In the genomic region with DNA sequence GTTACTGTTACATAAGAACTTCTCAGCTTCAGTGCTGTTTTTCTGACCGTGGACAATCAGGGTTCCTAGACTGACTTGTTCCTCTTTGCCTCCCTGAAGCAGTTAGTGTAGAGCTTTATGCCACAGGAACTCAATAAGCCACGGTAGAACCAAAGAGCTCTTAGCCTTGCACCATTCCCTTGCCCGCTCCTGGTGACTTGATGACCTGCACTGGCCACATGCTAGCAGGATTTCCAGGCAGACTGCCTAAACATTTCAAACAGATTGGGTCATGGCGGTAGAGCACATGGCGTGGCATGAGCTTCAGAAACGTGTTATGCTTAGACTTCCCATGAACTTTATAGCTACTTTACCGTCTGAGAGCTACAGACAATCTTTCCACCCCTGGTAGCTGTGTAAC, we compare ENCODE assay signal across 15 cellular contexts. TPM values are rescaled to one million over a fixed set of nuclear protein-coding genes. Genes with fewer than 3 reads are reported as not detected.
DNase-seq lines count a peak whose midpoint lies in the region; ATAC-seq and TF ChIP-seq lines count a peak whose summit lies in the region.
"Had no signal": no experiment of that assay in that cellular context is flagged by ENCODE, and none has a peak within 500 bp of the region (broad histone marks: within the 10 kb centered on the region; RNA-seq: fewer than 3 reads in every experiment).

No MANE protein-coding gene starts in this region.

- peak overlapping the region; percentile 85 for H3K27ac Mint-ChIP-seq in CD8-positive, alpha-beta T cell
- H3K27ac Mint-ChIP-seq in HFFc6, result peak overlapping the region; percentile 95
- peak overlapping the region; percentile 86 for H3K27ac Mint-ChIP-seq in activated CD4-positive, alpha-beta memory T cell treated with anti-CD3 and anti-CD28 coated beads, Interleukin-2, amount 10 ng/mL, durations not matched to agents 7 days and 5 days

- no peaks in the 10 kb centered on the region for H3K36me3 Mint-ChIP-seq in CD8-positive, alpha-beta T cell
- peaks cover 13% of the 10 kb centered on the region for H3K36me3 Mint-ChIP-seq in HFFc6 (ENCODE audit: low read depth)
- H3K36me3 Mint-ChIP-seq in activated CD4-positive, alpha-beta memory T cell treated with anti-CD3 and anti-CD28 coated beads, Interleukin-2, amount 10 ng/mL, durations not matched to agents 7 days and 5 days (ENCODE audit: low read depth), result peaks cover 4% of the 10 kb centered on the region

- H3K27me3 ChIP-seq in CD8-positive, alpha-beta T cell (ENCODE audit: insufficient read depth, low read length), result no peaks in the 10 kb centered on the region
- no peaks in the 10 kb centered on the region for H3K27me3 ChIP-seq in MG63
- H3K27me3 ChIP-seq: esophagus squamous epithelium had no signal

- H3K4me1 ChIP-seq in CD8-positive, alpha-beta T cell (ENCODE audit: insufficient read depth, low read length), result peaks cover 51% of the 10 kb centered on the region
- H3K4me1 ChIP-seq: tibial artery had no signal

- POLR2A ChIA-PET in CD8-positive, alpha-beta T cell (lab: Charles Lee), result interaction anchor here (0.8 to 1.3 kb wide), 5 partner anchors 21 to 107 kb away, joined by 3 to 7 read pairs (median 4); partner anchors contain the start of gene SUCO
- POLR2A ChIA-PET in activated CD4-positive, alpha-beta memory T cell treated with anti-CD3 and anti-CD28 coated beads, Interleukin-2, amount 10 ng/mL, durations not matched to agents 7 days and 5 days (lab: Charles Lee), result interaction anchor here (0.9 to 3.0 kb wide), 14 partner anchors 11 to 107 kb away, joined by 3 to 13 read pairs (median 4); partner anchors contain the start of genes FASLG and SUCO

- intact Hi-C loops in CD8-positive, alpha-beta T cell (cut with DNase I, micrococcal nuclease), result loop anchor here in 1 of 2 experiments (2.0 kb wide), 1 partner anchor 15 kb away; no protein-coding TSS in a partner anchor

- DNase-seq in CD8-positive, alpha-beta T cell, result no peak
- no peak for DNase-seq in HFFc6
- DNase-seq in activated CD4-positive, alpha-beta memory T cell treated with anti-CD3 and anti-CD28 coated beads, Interleukin-2, amount 10 ng/mL, durations not matched to agents 7 days and 5 days, result no peak
- peak; percentile 48 for DNase-seq in fibroblast of mammary gland (ENCODE audit: low read depth)
- no peak for DNase-seq in DMS153 treated with DMSO at 0.1 percent for 48 hours (lab: John Stamatoyannopoulos, UW; ENCODE audit: unreplicated experiment)
- DNase-seq in MG63, result no peak
- DNase-seq in DMS114 treated with DMSO at 0.1 percent for 48 hours (lab: John Stamatoyannopoulos, UW; ENCODE audit: unreplicated experiment), result no peak
- DNase-seq: activated CD4-positive, CD25-positive, alpha-beta regulatory T cell treated with anti-CD3 and anti-CD28 coated beads, Interleukin-2, amount 50 U/mL, for 72 hours; esophagus squamous epithelium; NCI-H510A; tibial artery had no signal

- H3K4me1 Mint-ChIP-seq in CD8-positive, alpha-beta T cell (ENCODE audit: low read depth), result peaks cover 78% of the 10 kb centered on the region
- peaks cover 66% of the 10 kb centered on the region for H3K4me1 Mint-ChIP-seq in HFFc6 (ENCODE audit: low read depth)
- peaks cover 76% of the 10 kb centered on the region for H3K4me1 Mint-ChIP-seq in activated CD4-positive, alpha-beta memory T cell treated with anti-CD3 and anti-CD28 coated beads, Interleukin-2, amount 10 ng/mL, durations not matched to agents 7 days and 5 days

- no peak for TF ChIP-seq CTCF in CD8-positive, alpha-beta T cell (IDR thresholded peaks at IDR 0.05)
- no peak for TF ChIP-seq CTCF in HFFc6 (IDR thresholded peaks at IDR 0.05)
- TF ChIP-seq CTCF in fibroblast of mammary gland (conservative IDR thresholded peaks at IDR 0.05; ENCODE audit: control insufficient read depth, insufficient read depth, low read depth, low read length), result no peak

- CTCF ChIA-PET in CD8-positive, alpha-beta T cell (lab: Charles Lee), result interaction anchor here (0.9 to 4.0 kb wide), 5 partner anchors 16 to 88 kb away, joined by 3 to 16 read pairs (median 5); no protein-coding TSS in a partner anchor
- CTCF ChIA-PET in activated CD4-positive, alpha-beta memory T cell treated with anti-CD3 and anti-CD28 coated beads, Interleukin-2, amount 10 ng/mL, durations not matched to agents 7 days and 5 days (lab: Charles Lee), result interaction anchor here (1.2 to 2.6 kb wide), 7 partner anchors 18 to 197 kb away, joined by 3 to 7 read pairs (median 5); partner anchors contain the start of genes FASLG and PIGC

- ATAC-seq in CD8-positive, alpha-beta T cell, result no peak
- no peak for ATAC-seq in HG03159 (IDR thresholded peaks at IDR 0.05; ENCODE audit: unreplicated experiment)

- peak overlapping the region; percentile 65 for H3K4me3 Mint-ChIP-seq in CD8-positive, alpha-beta T cell
- peak overlapping the region; percentile 72; the same call in 1 of the 2 replicates for H3K4me3 Mint-ChIP-seq in HFFc6
- H3K4me3 Mint-ChIP-seq in activated CD4-positive, alpha-beta memory T cell treated with anti-CD3 and anti-CD28 coated beads, Interleukin-2, amount 10 ng/mL, durations not matched to agents 7 days and 5 days, result no peak overlapping the region

- H3K36me3 ChIP-seq in CD8-positive, alpha-beta T cell (ENCODE audit: insufficient read depth, low read length), result no peaks in the 10 kb centered on the region
- no peaks in the 10 kb centered on the region for H3K36me3 ChIP-seq in MG63
- H3K36me3 ChIP-seq: esophagus squamous epithelium, tibial artery had no signal

- H3K9me3 Mint-ChIP-seq in CD8-positive, alpha-beta T cell, result no peaks in the 10 kb centered on the region
- peaks cover 19% of the 10 kb centered on the region for H3K9me3 Mint-ChIP-seq in HFFc6
- H3K9me3 Mint-ChIP-seq in activated CD4-positive, alpha-beta memory T cell treated with anti-CD3 and anti-CD28 coated beads, Interleukin-2, amount 10 ng/mL, durations not matched to agents 7 days and 5 days, result peaks cover 7% of the 10 kb centered on the region

- no peak overlapping the region for H3K4me3 ChIP-seq in CD8-positive, alpha-beta T cell (ENCODE audit: low read depth, low read length)
- H3K4me3 ChIP-seq in fibroblast of mammary gland (ENCODE audit: control insufficient read depth, low read depth, low read length) (no peak overlapping the region), MG63 (no peak overlapping the region)
- H3K4me3 ChIP-seq: esophagus squamous epithelium, tibial artery had no signal

- H3K27me3 Mint-ChIP-seq in CD8-positive, alpha-beta T cell (ENCODE audit: low read depth), result no peaks in the 10 kb centered on the region
- peaks cover 5% of the 10 kb centered on the region for H3K27me3 Mint-ChIP-seq in HFFc6 (ENCODE audit: insufficient read depth)
- H3K27me3 Mint-ChIP-seq in activated CD4-positive, alpha-beta memory T cell treated with anti-CD3 and anti-CD28 coated beads, Interleukin-2, amount 10 ng/mL, durations not matched to agents 7 days and 5 days, result peaks cover 58% of the 10 kb centered on the region

- H3K9me3 ChIP-seq in CD8-positive, alpha-beta T cell (ENCODE audit: low read length), result no peaks in the 10 kb centered on the region
- H3K9me3 ChIP-seq in MG63, result no peaks in the 10 kb centered on the region; the same call in 1 of the 2 replicates
- H3K9me3 ChIP-seq: esophagus squamous epithelium, tibial artery had no signal

- no peak overlapping the region for H3K27ac ChIP-seq in CD8-positive, alpha-beta T cell (ENCODE audit: low read depth, low read length)
- H3K27ac ChIP-seq: tibial artery had no signal

RNA-seq across cellular contexts. Expression of gene FASLG, which starts 18.8 kb away (rescaled TPM):
- total RNA-seq in CD8-positive, alpha-beta T cell, result 1 to 10 TPM; 3.0 to 3.5 TPM
- not detected for total RNA-seq in HFFc6 (2021; fragmentation: NEBNext Ultra II Directional; extraction: Animal tissue kit (Norgen Biotek cat#: 25700))
- total RNA-seq in activated CD4-positive, alpha-beta memory T cell treated with anti-CD3 and anti-CD28 coated beads, Interleukin-2, amount 10 ng/mL, durations not matched to agents 7 days and 5 days, result 1 to 10 TPM; 3.6 to 3.9 TPM
- not detected in 2 replicates for total RNA-seq in MG63 (2014; rRNA removed; shearing (Covaris generic); ENCODE audit: low replicate concordance)
- total RNA-seq: chondrocyte, lung microvascular endothelial cell, SK-MEL-5 had no signal
